In the genomic region with DNA sequence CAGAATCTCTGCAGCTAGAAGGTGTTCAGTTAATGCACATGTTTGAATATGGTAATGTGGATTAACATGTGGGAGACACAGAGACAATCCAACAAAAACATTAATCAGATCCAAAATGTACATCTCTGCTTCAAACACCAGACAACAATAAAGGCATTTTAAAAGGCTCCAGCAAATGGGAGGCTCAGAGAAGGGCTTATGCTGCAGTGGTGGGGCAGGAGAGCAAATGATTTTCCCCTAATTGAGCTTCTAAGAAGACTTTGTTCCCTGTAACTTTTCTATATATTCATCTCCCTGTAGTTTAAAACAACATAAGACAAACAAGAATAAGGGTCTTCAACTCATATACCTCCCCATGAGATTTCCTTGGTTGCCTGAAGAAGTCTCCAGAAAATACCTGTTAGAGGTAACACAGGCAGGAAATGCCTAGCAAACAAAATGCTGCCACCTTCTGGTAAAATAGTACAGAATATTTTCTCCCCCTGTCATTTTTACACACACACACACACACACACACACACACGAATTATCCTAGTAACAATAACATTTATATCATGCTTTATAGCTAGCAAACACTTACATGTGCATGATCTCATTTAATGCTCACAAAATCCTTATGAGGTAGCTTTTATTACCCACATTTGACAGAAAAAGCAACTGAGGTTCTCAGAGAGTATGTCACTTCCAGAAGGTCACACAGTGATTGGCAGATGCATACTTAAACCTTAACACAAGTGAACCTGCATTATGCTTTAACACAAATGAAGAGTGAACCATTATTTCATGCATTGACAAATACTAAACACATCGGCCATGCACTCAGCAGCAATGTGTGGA, we compare ENCODE assay signal across 7 cellular contexts.
DNase-seq lines count a peak whose midpoint lies in the region; ATAC-seq and TF ChIP-seq lines count a peak whose summit lies in the region.

No MANE protein-coding gene starts in this region.

- TF ChIP-seq POLR2A in tibial nerve (IDR thresholded peaks at IDR 0.05): no peak

- no peak overlapping the region for H3K4me3 Mint-ChIP-seq in activated CD8-positive, alpha-beta T cell treated with anti-CD3 and anti-CD28 coated beads for 36 hours

- H3K36me3 Mint-ChIP-seq in activated CD8-positive, alpha-beta T cell treated with anti-CD3 and anti-CD28 coated beads for 36 hours (ENCODE audit: low read depth): no peaks in the 10 kb centered on the region

- WGBS in tibial nerve, 2 donors: 25 to 31% methylated on average over 2 of the region's 2 CpGs

- no peak for TF ChIP-seq EP300 in tibial nerve (IDR thresholded peaks at IDR 0.05)

- H3K4me1 ChIP-seq in tibial nerve: peaks cover 0 to 3% (median 0%) of the 10 kb centered on the region in 4 donors

- H3K27ac Mint-ChIP-seq in activated CD8-positive, alpha-beta T cell treated with anti-CD3 and anti-CD28 coated beads for 36 hours: no peak overlapping the region

- no peak for ATAC-seq in activated CD8-positive, alpha-beta T cell treated with anti-CD3 and anti-CD28 coated beads for 36 hours

- H3K4me3 ChIP-seq in H7 (ENCODE audit: insufficient read depth, low read depth, low read length) (no peak overlapping the region), tibial nerve (no peak overlapping the region)

- no peaks in the 10 kb centered on the region for H3K4me1 Mint-ChIP-seq in activated CD8-positive, alpha-beta T cell treated with anti-CD3 and anti-CD28 coated beads for 36 hours (ENCODE audit: low read depth)

- H3K36me3 ChIP-seq in H7 (replicated peaks; ENCODE audit: control insufficient read depth, insufficient read depth, low read length) (no peaks in the 10 kb centered on the region), tibial nerve (no peaks in the 10 kb centered on the region)

- H3K9me3 Mint-ChIP-seq in activated CD8-positive, alpha-beta T cell treated with anti-CD3 and anti-CD28 coated beads for 36 hours: peaks cover 2% of the 10 kb centered on the region

- H3K27me3 Mint-ChIP-seq in activated CD8-positive, alpha-beta T cell treated with anti-CD3 and anti-CD28 coated beads for 36 hours: peaks cover 3% of the 10 kb centered on the region

- POLR2A ChIA-PET in activated CD8-positive, alpha-beta T cell treated with anti-CD3 and anti-CD28 coated beads for 36 hours (lab: Charles Lee): no interaction called here

- H3K27ac ChIP-seq in tibial nerve: no peak overlapping the region

- CTCF ChIA-PET in activated CD8-positive, alpha-beta T cell treated with anti-CD3 and anti-CD28 coated beads for 36 hours (lab: Charles Lee): interaction anchor here (0.7 to 9.0 kb wide), 24 partner anchors 8 to 1043 kb away, joined by 3 to 124 read pairs (median 4); no protein-coding TSS in a partner anchor

- intact Hi-C loops in activated CD8-positive, alpha-beta T cell treated with anti-CD3 and anti-CD28 coated beads for 36 hours (cut with micrococcal nuclease): loop anchor here (2.0 to 10.0 kb wide), 3 partner anchors 224 to 576 kb away; no protein-coding TSS in a partner anchor

- H3K27me3 ChIP-seq in H7 (ENCODE audit: control insufficient read depth, insufficient read depth, low read length): no peaks in the 10 kb centered on the region
- H3K27me3 ChIP-seq in tibial nerve: no peaks in the 10 kb centered on the region

- peak; percentile 76 for DNase-seq in ELR (ENCODE audit: low read depth)
- DNase-seq in H7: peak; percentile 56
- peak; percentile 38 for DNase-seq in NCI-H2029 (lab: John Stamatoyannopoulos, UW)
- DNase-seq in activated CD8-positive, alpha-beta T cell treated with anti-CD3 and anti-CD28 coated beads for 36 hours: no peak
- peak; percentile 59 for DNase-seq in iPS-NIHi7 (ENCODE audit: extremely low spot score)
- DNase-seq in tibial nerve (ENCODE audit: low spot score in 2 of 2): peak in 1 of 2 donors; percentile 5
- no peak for DNase-seq in middle frontal gyrus (ENCODE audit: extremely low spot score, low spot score)

- no peaks in the 10 kb centered on the region for H3K9me3 ChIP-seq in tibial nerve

- TF ChIP-seq CTCF in activated CD8-positive, alpha-beta T cell treated with anti-CD3 and anti-CD28 coated beads for 36 hours (IDR thresholded peaks at IDR 0.05): peak; percentile 52
- peak in 4 of 5 experiments; percentile 26 to 62 (median 46) for TF ChIP-seq CTCF in tibial nerve (IDR thresholded peaks at IDR 0.05)

Comparison
In these comparisons a context has a peak if more than half of its experiments do, and no peak if none do; other contexts are left out.
1. DNase-seq: peak in ELR (single experiment), H7 (single experiment), NCI-H2029 (single experiment) and iPS-NIHi7 (single experiment); none in activated CD8-positive, alpha-beta T cell treated with anti-CD3 and anti-CD28 coated beads for 36 hours (single experiment) and middle frontal gyrus (single experiment).